1 cellular context compared by ENCODE assay signal in genomic region chr11:130124096-130124495, GRCh38.
TF ChIP-seq lines count a peak whose summit lies in the region.

No MANE protein-coding gene starts in this region.

TF ChIP-seq in HepG2, 621 proteins besides CTCF, POLR2A, EP300 and RAD21 (continued from another document and continues in another):
- peak; percentile 81 for TF ChIP-seq ZBTB25 (CRISPR knock-in tag; IDR thresholded peaks at IDR 0.05)
- TF ChIP-seq FOXO1 (CRISPR knock-in tag; IDR thresholded peaks at IDR 0.05) = peak; percentile 44; the same call in 1 of the 2 replicates
- no peak for TF ChIP-seq CSRNP1 (CRISPR knock-in tag; IDR thresholded peaks at IDR 0.05)
- no peak for TF ChIP-seq ZNF660 (CRISPR knock-in tag; IDR thresholded peaks at IDR 0.05; ENCODE audit: borderline replicate concordance, low read depth)
- peak; percentile 79 for TF ChIP-seq PAXIP1 (CRISPR knock-in tag; conservative IDR thresholded peaks at IDR 0.05)
- TF ChIP-seq NFKB2 (CRISPR knock-in tag; IDR thresholded peaks at IDR 0.05; ENCODE audit: borderline replicate concordance) = no peak
- no peak for TF ChIP-seq ZBTB37 (CRISPR knock-in tag; IDR thresholded peaks at IDR 0.05)
- no peak; the same call in 1 of the 2 replicates for TF ChIP-seq ZNF580 (CRISPR knock-in tag; IDR thresholded peaks at IDR 0.05; ENCODE audit: borderline replicate concordance, low read depth)
- TF ChIP-seq MTF2 (CRISPR knock-in tag; IDR thresholded peaks at IDR 0.05; ENCODE audit: borderline replicate concordance) = no peak
- no peak for TF ChIP-seq ZNF513 (CRISPR knock-in tag; conservative IDR thresholded peaks at IDR 0.05)
- no peak for TF ChIP-seq GRHL1 (CRISPR knock-in tag; conservative IDR thresholded peaks at IDR 0.05)
- TF ChIP-seq POGK (CRISPR knock-in tag; conservative IDR thresholded peaks at IDR 0.05) = no peak
- TF ChIP-seq NCOA1 (CRISPR knock-in tag; IDR thresholded peaks at IDR 0.05) = no peak
- TF ChIP-seq ZEB1 (IDR thresholded peaks at IDR 0.05; ENCODE audit: insufficient replicate concordance, low read depth) = no peak
- TF ChIP-seq NFRKB (IDR thresholded peaks at IDR 0.05) = no peak
- no peak for TF ChIP-seq ZNF678 (CRISPR knock-in tag; IDR thresholded peaks at IDR 0.05)
- TF ChIP-seq PRDM15 (CRISPR knock-in tag; IDR thresholded peaks at IDR 0.05) = no peak
- TF ChIP-seq ZNF557 (CRISPR knock-in tag; IDR thresholded peaks at IDR 0.05) = no peak
- TF ChIP-seq EEA1 (CRISPR knock-in tag; IDR thresholded peaks at IDR 0.05; ENCODE audit: borderline replicate concordance) = no peak
- TF ChIP-seq JDP2 (CRISPR knock-in tag; IDR thresholded peaks at IDR 0.05; ENCODE audit: borderline replicate concordance) = no peak
- TF ChIP-seq BCLAF1 (IDR thresholded peaks at IDR 0.05) = no peak
- TF ChIP-seq ZNF143 (CRISPR knock-in tag; IDR thresholded peaks at IDR 0.05) = no peak
- TF ChIP-seq SRSF1 (optimal IDR thresholded peaks at IDR 0.05; ENCODE audit: low read depth, low read length) = no peak
- TF ChIP-seq ZNF574 (CRISPR knock-in tag; IDR thresholded peaks at IDR 0.05) = 0 out of 2 replicates have a peak, but pooled peaks have one; percentile 39
- TF ChIP-seq MAFF (IDR thresholded peaks at IDR 0.05; ENCODE audit: low read depth, low read length) = 0 out of 2 replicates have a peak, but pooled peaks have one; percentile 8
- TF ChIP-seq ZFP1 (CRISPR knock-in tag; IDR thresholded peaks at IDR 0.05) = peak; percentile 58; the same call in 1 of the 2 replicates
